ENCODE assay signal across 28 cellular contexts in genomic region chr14:88937706-88938105, GRCh38.
"Had no signal": no experiment of that assay in that cellular context is flagged by ENCODE, and none has a peak within 500 bp of the region (broad histone marks: within the 10 kb centered on the region; RNA-seq: fewer than 3 reads in every experiment).

No MANE protein-coding gene starts in this region.

- H3K4me1 Mint-ChIP-seq: activated CD4-positive, alpha-beta memory T cell treated with anti-CD3 and anti-CD28 coated beads, Interleukin-2, amount 10 ng/mL, durations not matched to agents 7 days and 5 days; activated CD4-positive, alpha-beta T cell treated with anti-CD3 and anti-CD28 coated beads, Interleukin-2, amount 10 ng/mL, durations not matched to agents 24 days and 14 days; activated naive CD4-positive, alpha-beta T cell treated with anti-CD3 and anti-CD28 coated beads, Interleukin-2, amount 10 ng/mL, durations not matched to agents 7 days and 5 days; activated naive CD8-positive, alpha-beta T cell treated with anti-CD3 and anti-CD28 coated beads, Interleukin-2, amount 50 U/mL, for 24 hours; central memory CD8-positive, alpha-beta T cell; endodermal cell; stimulated activated naive B cell treated with anti-CD40 and anti-IgM and Interleukin-4, amounts not matched to agents 10 μg/mL and 1 μg/mL and 100 μg/mL, for 72 hours; T-helper 17 cell had no signal

- H3K36me3 ChIP-seq: breast epithelium, esophagus squamous epithelium, gastrocnemius medialis, right lobe of liver, thoracic aorta had no signal

- H3K27ac Mint-ChIP-seq: activated CD4-positive, alpha-beta memory T cell treated with anti-CD3 and anti-CD28 coated beads, Interleukin-2, amount 10 ng/mL, durations not matched to agents 7 days and 5 days; activated CD4-positive, alpha-beta T cell treated with anti-CD3 and anti-CD28 coated beads, Interleukin-2, amount 10 ng/mL, durations not matched to agents 24 days and 14 days; activated naive CD4-positive, alpha-beta T cell treated with anti-CD3 and anti-CD28 coated beads, Interleukin-2, amount 10 ng/mL, durations not matched to agents 7 days and 5 days; activated naive CD8-positive, alpha-beta T cell treated with anti-CD3 and anti-CD28 coated beads, Interleukin-2, amount 50 U/mL, for 24 hours; activated T-cell treated with anti-CD3 and anti-CD28 coated beads, Interleukin-2, amount 50 U/mL, for 72 hours; endodermal cell; nephron progenitor cell; stimulated activated naive B cell treated with anti-CD40 and anti-IgM and Interleukin-4, amounts not matched to agents 10 μg/mL and 1 μg/mL and 100 μg/mL, for 72 hours; T-helper 17 cell; type B pancreatic cell had no signal

- DNase-seq: activated CD4-positive, alpha-beta memory T cell treated with anti-CD3 and anti-CD28 coated beads, Interleukin-2, amount 10 ng/mL, durations not matched to agents 7 days and 5 days; activated CD4-positive, alpha-beta T cell treated with anti-CD3 and anti-CD28 coated beads, Interleukin-2, amount 10 ng/mL, durations not matched to agents 24 days and 14 days; activated CD4-positive, CD25-positive, alpha-beta regulatory T cell; activated effector memory CD4-positive, alpha-beta T cell treated with anti-CD3 and anti-CD28 coated beads, Interleukin-2, amount 50 U/mL, for 16 hours; activated naive CD4-positive, alpha-beta T cell treated with anti-CD3 and anti-CD28 coated beads, Interleukin-2, amount 10 ng/mL, durations not matched to agents 7 days and 5 days; activated naive CD8-positive, alpha-beta T cell treated with anti-CD3 and anti-CD28 coated beads, Interleukin-2, amount 50 U/mL, for 24 hours; activated T-cell treated with anti-CD3 and anti-CD28 coated beads, Interleukin-2, amount 50 U/mL, for 72 hours; aorta; endodermal cell; esophagus squamous epithelium; gastrocnemius medialis; head of caudate nucleus; islet precursor cell; left cardiac atrium; mesenchymal stem cell; mucosa of descending colon; nephron progenitor cell; right lobe of liver; stimulated activated CD4-positive, alpha-beta T cell treated with anti-CD3 and anti-CD28 coated beads, Interleukin-15, amount 100 ng/mL, for 24 hours; stimulated activated naive B cell treated with anti-CD40 and anti-IgM and Interleukin-4, amounts not matched to agents 10 μg/mL and 1 μg/mL and 100 μg/mL, for 72 hours; SW 1271; T-helper 17 cell had no signal

- H3K4me3 Mint-ChIP-seq: activated CD4-positive, alpha-beta memory T cell treated with anti-CD3 and anti-CD28 coated beads, Interleukin-2, amount 10 ng/mL, durations not matched to agents 7 days and 5 days; activated CD4-positive, alpha-beta T cell treated with anti-CD3 and anti-CD28 coated beads, Interleukin-2, amount 10 ng/mL, durations not matched to agents 24 days and 14 days; activated naive CD4-positive, alpha-beta T cell treated with anti-CD3 and anti-CD28 coated beads, Interleukin-2, amount 10 ng/mL, durations not matched to agents 7 days and 5 days; activated naive CD8-positive, alpha-beta T cell treated with anti-CD3 and anti-CD28 coated beads, Interleukin-2, amount 50 U/mL, for 24 hours; activated T-cell treated with anti-CD3 and anti-CD28 coated beads, Interleukin-2, amount 50 U/mL, for 72 hours; central memory CD8-positive, alpha-beta T cell; endodermal cell; nephron progenitor cell; stimulated activated naive B cell treated with anti-CD40 and anti-IgM and Interleukin-4, amounts not matched to agents 10 μg/mL and 1 μg/mL and 100 μg/mL, for 72 hours; T-helper 17 cell; type B pancreatic cell had no signal

- H3K9me3 Mint-ChIP-seq: activated CD4-positive, alpha-beta memory T cell treated with anti-CD3 and anti-CD28 coated beads, Interleukin-2, amount 10 ng/mL, durations not matched to agents 7 days and 5 days; activated CD4-positive, alpha-beta T cell treated with anti-CD3 and anti-CD28 coated beads, Interleukin-2, amount 10 ng/mL, durations not matched to agents 24 days and 14 days; activated naive CD4-positive, alpha-beta T cell treated with anti-CD3 and anti-CD28 coated beads, Interleukin-2, amount 10 ng/mL, durations not matched to agents 7 days and 5 days; activated naive CD8-positive, alpha-beta T cell treated with anti-CD3 and anti-CD28 coated beads, Interleukin-2, amount 50 U/mL, for 24 hours; activated T-cell treated with anti-CD3 and anti-CD28 coated beads, Interleukin-2, amount 50 U/mL, for 72 hours; central memory CD8-positive, alpha-beta T cell; endodermal cell; nephron progenitor cell; stimulated activated naive B cell treated with anti-CD40 and anti-IgM and Interleukin-4, amounts not matched to agents 10 μg/mL and 1 μg/mL and 100 μg/mL, for 72 hours; type B pancreatic cell had no signal

- H3K4me3 ChIP-seq: breast epithelium, coronary artery, esophagus squamous epithelium, gastrocnemius medialis, mucosa of descending colon, right lobe of liver, smooth muscle cell, thoracic aorta had no signal

- H3K4me1 ChIP-seq: breast epithelium, esophagus squamous epithelium, gastrocnemius medialis, right lobe of liver had no signal

- H3K27ac ChIP-seq: breast epithelium, coronary artery, esophagus squamous epithelium, gastrocnemius medialis, right lobe of liver, thoracic aorta had no signal

- ATAC-seq: activated naive CD8-positive, alpha-beta T cell treated with anti-CD3 and anti-CD28 coated beads, Interleukin-2, amount 50 U/mL, for 24 hours; activated T-cell treated with anti-CD3 and anti-CD28 coated beads, Interleukin-2, amount 50 U/mL, for 72 hours; gastrocnemius medialis; left cardiac atrium; mucosa of descending colon; right lobe of liver; stimulated activated naive B cell treated with anti-CD40 and anti-IgM and Interleukin-4, amounts not matched to agents 10 μg/mL and 1 μg/mL and 100 μg/mL, for 72 hours; T-helper 17 cell had no signal

- H3K4me2 ChIP-seq: smooth muscle cell had no signal

- H3K9me3 ChIP-seq: breast epithelium, esophagus squamous epithelium, gastrocnemius medialis, mucosa of descending colon, right lobe of liver, thoracic aorta had no signal

- H3K27me3 Mint-ChIP-seq: activated CD4-positive, alpha-beta memory T cell treated with anti-CD3 and anti-CD28 coated beads, Interleukin-2, amount 10 ng/mL, durations not matched to agents 7 days and 5 days; activated CD4-positive, alpha-beta T cell treated with anti-CD3 and anti-CD28 coated beads, Interleukin-2, amount 10 ng/mL, durations not matched to agents 24 days and 14 days; activated naive CD4-positive, alpha-beta T cell treated with anti-CD3 and anti-CD28 coated beads, Interleukin-2, amount 10 ng/mL, durations not matched to agents 7 days and 5 days; type B pancreatic cell had no signal

- H3K27me3 ChIP-seq: breast epithelium, esophagus squamous epithelium, gastrocnemius medialis, right lobe of liver had no signal
